9 cellular contexts compared by ENCODE assay signal in the genomic region with DNA sequence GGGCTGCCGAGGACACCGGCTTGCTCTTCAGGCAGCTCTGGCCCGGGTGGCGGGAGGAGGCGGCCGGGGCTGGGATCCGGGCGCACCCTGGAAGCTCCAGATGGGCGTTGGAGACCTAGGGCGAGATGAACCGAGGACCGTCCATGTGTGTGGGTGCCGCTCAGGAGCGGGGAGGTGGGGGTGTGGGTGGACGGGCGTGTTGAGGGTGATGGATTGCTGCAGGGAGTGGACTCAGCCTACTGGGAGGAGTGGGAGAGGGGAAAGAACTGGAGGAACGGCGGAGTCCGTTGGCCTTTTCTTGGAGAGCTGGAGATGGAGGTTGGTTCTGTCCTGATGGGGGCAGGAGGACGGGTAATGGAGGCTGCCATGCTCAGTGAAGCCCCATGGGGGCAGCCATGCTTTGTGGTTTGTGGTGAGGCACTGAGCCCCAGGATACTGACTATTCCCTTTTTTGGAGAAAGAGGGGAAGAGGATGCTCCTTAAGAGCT.
DNase-seq lines count a peak whose midpoint lies in the region; ATAC-seq and TF ChIP-seq lines count a peak whose summit lies in the region.
"Had no signal": no experiment of that assay in that cellular context is flagged by ENCODE, and none has a peak within 500 bp of the region (broad histone marks: within the 10 kb centered on the region; RNA-seq: fewer than 3 reads in every experiment).

No MANE protein-coding gene starts in this region.

- H2AFZ ChIP-seq in parathyroid adenoma: peak overlapping the region; percentile 61

- no peaks in the 10 kb centered on the region for H3K9me3 ChIP-seq in parathyroid adenoma (ENCODE audit: control insufficient read depth, low read length)

- no peaks in the 10 kb centered on the region for H3K36me3 ChIP-seq in parathyroid adenoma (ENCODE audit: control insufficient read depth, insufficient read depth, low read length)

- H3K27ac ChIP-seq in parathyroid adenoma: no peak overlapping the region
- H3K27ac ChIP-seq: VCaP had no signal

- H3K4me1 ChIP-seq in parathyroid adenoma: no peaks in the 10 kb centered on the region

- H3K4me2 ChIP-seq in parathyroid adenoma (ENCODE audit: low read length): no peak overlapping the region

- no peak overlapping the region for H3K9ac ChIP-seq in parathyroid adenoma

- ATAC-seq in HG03432 (IDR thresholded peaks at IDR 0.05; ENCODE audit: unreplicated experiment): no peak

- H3K79me2 ChIP-seq in parathyroid adenoma: no peaks in the 10 kb centered on the region

- H3K4me3 ChIP-seq in fibroblast of pulmonary artery (replicated peaks; ENCODE audit: low read depth, low read length): no peak overlapping the region
- no peak overlapping the region for H3K4me3 ChIP-seq in parathyroid adenoma (ENCODE audit: low read depth, low read length)

- H3K27me3 ChIP-seq in parathyroid adenoma (ENCODE audit: control insufficient read depth, insufficient read depth, low read length): no peaks in the 10 kb centered on the region

- DNase-seq in COLO829 (ENCODE audit: low spot score) (peak; percentile 26), HCEC 1CT (peak; percentile 70), SW480 (ENCODE audit: low spot score) (peak; percentile 33), fibroblast of pulmonary artery (ENCODE audit: low read depth) (peak; percentile 54), foreskin melanocyte (no peak), NCI-H1048 (lab: John Stamatoyannopoulos, UW) (no peak)

- TF ChIP-seq CTCF in fibroblast of pulmonary artery (IDR thresholded peaks at IDR 0.05; ENCODE audit: low read length, missing control alignments) (peak; percentile 43), parathyroid adenoma (IDR thresholded peaks at IDR 0.05) (peak; percentile 31)

Comparison
In these comparisons a context has a peak if more than half of its experiments do, and no peak if none do; other contexts are left out.
1. DNase-seq: peak in COLO829 (single experiment), HCEC 1CT (single experiment), SW480 (single experiment) and fibroblast of pulmonary artery (single experiment); none in foreskin melanocyte (single experiment) and NCI-H1048 (single experiment).